Comparison of ENCODE assay signal across 13 cellular contexts in genomic region chr9:114938687-114939575, GRCh38. TPM values are rescaled to one million over a fixed set of nuclear protein-coding genes. Genes with fewer than 3 reads are reported as not detected.
DNase-seq lines count a peak whose midpoint lies in the region; TF ChIP-seq lines count a peak whose summit lies in the region.
"Had no signal": no experiment of that assay in that cellular context is flagged by ENCODE, and none has a peak within 500 bp of the region (broad histone marks: within the 10 kb centered on the region; RNA-seq: fewer than 3 reads in every experiment).

No MANE protein-coding gene starts in this region.

- H3K36me3 Mint-ChIP-seq in activated T-helper 1 cell treated with anti-CD3 and anti-CD28 coated beads, Interleukin-12 subunit alpha, Interleukin-12 subunit beta, Interleukin-2, Interleukin-4 antibody, amounts not matched to agents 30 ng/mL and 10 ng/mL and 1 ng/mL, durations not matched to agents 14 hours and 24 hours and 36 hours (ENCODE audit: low read depth): peaks cover 2% of the 10 kb centered on the region
- no peaks in the 10 kb centered on the region for H3K36me3 Mint-ChIP-seq in mesothelial cell of epicardium

- H3K27me3 Mint-ChIP-seq in activated T-helper 1 cell treated with anti-CD3 and anti-CD28 coated beads, Interleukin-12 subunit alpha, Interleukin-12 subunit beta, Interleukin-2, Interleukin-4 antibody, amounts not matched to agents 30 ng/mL and 10 ng/mL and 1 ng/mL, durations not matched to agents 14 hours and 24 hours and 36 hours (ENCODE audit: insufficient read depth): no peaks in the 10 kb centered on the region
- H3K27me3 Mint-ChIP-seq in mesothelial cell of epicardium (ENCODE audit: low read depth): no peaks in the 10 kb centered on the region
- H3K27me3 Mint-ChIP-seq: activated B cell treated with CpG ODN at 0.5 μM for 24 hours had no signal

- peaks cover 4% of the 10 kb centered on the region for H3K9me3 Mint-ChIP-seq in activated T-helper 1 cell treated with anti-CD3 and anti-CD28 coated beads, Interleukin-12 subunit alpha, Interleukin-12 subunit beta, Interleukin-2, Interleukin-4 antibody, amounts not matched to agents 30 ng/mL and 10 ng/mL and 1 ng/mL, durations not matched to agents 14 hours and 24 hours and 36 hours
- peaks cover 9% of the 10 kb centered on the region for H3K9me3 Mint-ChIP-seq in mesothelial cell of epicardium
- H3K9me3 Mint-ChIP-seq: activated B cell treated with CpG ODN at 0.5 μM for 24 hours had no signal

- DNase-seq in NOMO-1 (lab: John Stamatoyannopoulos, UW; ENCODE audit: unreplicated experiment in 2 of 2) (peak; percentile 18 to 50), NOMO-1 treated with dmso at 0.1 percent for 144 hours (lab: John Stamatoyannopoulos, UW; ENCODE audit: unreplicated experiment) (no peak), GM03348 (ENCODE audit: low spot score) (peak; percentile 39), mesothelial cell of epicardium (ENCODE audit: low spot score in 2 of 2, unreplicated experiment in 2 of 2) (no peak), ACHN (no peak), SKM-1 (lab: John Stamatoyannopoulos, UW; ENCODE audit: unreplicated experiment) (no peak), GM20000 (ENCODE audit: low spot score) (no peak)
- no peak for DNase-seq in activated T-helper 1 cell treated with anti-CD3 and anti-CD28 coated beads, Interleukin-12 subunit alpha, Interleukin-12 subunit beta, Interleukin-2, Interleukin-4 antibody, amounts not matched to agents 30 ng/mL and 10 ng/mL and 1 ng/mL, durations not matched to agents 14 hours and 24 hours and 36 hours (ENCODE audit: low spot score)
- DNase-seq: activated B cell treated with CpG ODN at 0.5 μM for 24 hours; DMS153; foreskin keratinocyte; stimulated activated naive CD4-positive, alpha-beta T cell treated with Interleukin-2 at 50 U/mL for 16 hours had no signal

- H3K27ac Mint-ChIP-seq in activated T-helper 1 cell treated with anti-CD3 and anti-CD28 coated beads, Interleukin-12 subunit alpha, Interleukin-12 subunit beta, Interleukin-2, Interleukin-4 antibody, amounts not matched to agents 30 ng/mL and 10 ng/mL and 1 ng/mL, durations not matched to agents 14 hours and 24 hours and 36 hours: peak overlapping the region; percentile 35
- peak overlapping the region; percentile 20 for H3K27ac Mint-ChIP-seq in mesothelial cell of epicardium
- H3K27ac Mint-ChIP-seq: activated B cell treated with CpG ODN at 0.5 μM for 24 hours had no signal

- intact Hi-C loops in activated T-helper 1 cell treated with anti-CD3 and anti-CD28 coated beads, Interleukin-12 subunit alpha, Interleukin-12 subunit beta, Interleukin-2, Interleukin-4 antibody, amounts not matched to agents 30 ng/mL and 10 ng/mL and 1 ng/mL, durations not matched to agents 14 hours and 24 hours and 36 hours (cut with micrococcal nuclease): no loop called here

- peaks cover 26% of the 10 kb centered on the region for H3K4me1 Mint-ChIP-seq in activated T-helper 1 cell treated with anti-CD3 and anti-CD28 coated beads, Interleukin-12 subunit alpha, Interleukin-12 subunit beta, Interleukin-2, Interleukin-4 antibody, amounts not matched to agents 30 ng/mL and 10 ng/mL and 1 ng/mL, durations not matched to agents 14 hours and 24 hours and 36 hours (ENCODE audit: low read depth)
- peaks cover 16% of the 10 kb centered on the region for H3K4me1 Mint-ChIP-seq in mesothelial cell of epicardium

- in situ Hi-C loops in ACHN (cut with HindIII; ENCODE audit: low pct_ligation_motif_present, low pct_unique_long_range_greater_than_20kb, low sequenced_read_pairs): no loop called here

- no peak for TF ChIP-seq CTCF in mesothelial cell of epicardium (IDR thresholded peaks at IDR 0.05; ENCODE audit: unreplicated experiment)
- no peak for TF ChIP-seq CTCF in GM20000 (IDR thresholded peaks at IDR 0.05; ENCODE audit: extremely low read depth, missing control alignments)

- H3K4me3 Mint-ChIP-seq in activated T-helper 1 cell treated with anti-CD3 and anti-CD28 coated beads, Interleukin-12 subunit alpha, Interleukin-12 subunit beta, Interleukin-2, Interleukin-4 antibody, amounts not matched to agents 30 ng/mL and 10 ng/mL and 1 ng/mL, durations not matched to agents 14 hours and 24 hours and 36 hours: no peak overlapping the region
- no peak overlapping the region for H3K4me3 Mint-ChIP-seq in mesothelial cell of epicardium
- H3K4me3 Mint-ChIP-seq: activated B cell treated with CpG ODN at 0.5 μM for 24 hours had no signal

RNA-seq across cellular contexts. Expression of gene TNFSF8, which starts 8.5 kb away (rescaled TPM):
- total RNA-seq in activated T-helper 1 cell treated with anti-CD3 and anti-CD28 coated beads, Interleukin-12 subunit alpha, Interleukin-12 subunit beta, Interleukin-2, Interleukin-4 antibody, amounts not matched to agents 30 ng/mL and 10 ng/mL and 1 ng/mL, durations not matched to agents 14 hours and 24 hours and 36 hours: 200 and 207 TPM in 2 replicates
- not detected in 3 replicates for total RNA-seq in mesothelial cell of epicardium
- total RNA-seq: foreskin keratinocyte, MCF 10A had no signal

Comparison
In these comparisons a context has a peak if more than half of its experiments do, and no peak if none do; other contexts are left out.
1. DNase-seq: peak in NOMO-1 (2 of 2) and GM03348 (single experiment); none in NOMO-1 treated with dmso at 0.1 percent for 144 hours (single experiment), activated T-helper 1 cell treated with anti-CD3 and anti-CD28 coated beads, Interleukin-12 subunit alpha, Interleukin-12 subunit beta, Interleukin-2, Interleukin-4 antibody, amounts not matched to agents 30 ng/mL and 10 ng/mL and 1 ng/mL, durations not matched to agents 14 hours and 24 hours and 36 hours (single experiment), mesothelial cell of epicardium (0 of 2), ACHN (single experiment), SKM-1 (single experiment) and GM20000 (single experiment).
2. RNA of gene TNFSF8, which starts 8.5 kb away (total RNA-seq): 200 to 207 TPM in activated T-helper 1 cell treated with anti-CD3 and anti-CD28 coated beads, Interleukin-12 subunit alpha, Interleukin-12 subunit beta, Interleukin-2, Interleukin-4 antibody, amounts not matched to agents 30 ng/mL and 10 ng/mL and 1 ng/mL, durations not matched to agents 14 hours and 24 hours and 36 hours; not detected in mesothelial cell of epicardium; every median in the first group is over 100 times any median in the second.